ENCODE assay signal across 8 cellular contexts in the genomic region with DNA sequence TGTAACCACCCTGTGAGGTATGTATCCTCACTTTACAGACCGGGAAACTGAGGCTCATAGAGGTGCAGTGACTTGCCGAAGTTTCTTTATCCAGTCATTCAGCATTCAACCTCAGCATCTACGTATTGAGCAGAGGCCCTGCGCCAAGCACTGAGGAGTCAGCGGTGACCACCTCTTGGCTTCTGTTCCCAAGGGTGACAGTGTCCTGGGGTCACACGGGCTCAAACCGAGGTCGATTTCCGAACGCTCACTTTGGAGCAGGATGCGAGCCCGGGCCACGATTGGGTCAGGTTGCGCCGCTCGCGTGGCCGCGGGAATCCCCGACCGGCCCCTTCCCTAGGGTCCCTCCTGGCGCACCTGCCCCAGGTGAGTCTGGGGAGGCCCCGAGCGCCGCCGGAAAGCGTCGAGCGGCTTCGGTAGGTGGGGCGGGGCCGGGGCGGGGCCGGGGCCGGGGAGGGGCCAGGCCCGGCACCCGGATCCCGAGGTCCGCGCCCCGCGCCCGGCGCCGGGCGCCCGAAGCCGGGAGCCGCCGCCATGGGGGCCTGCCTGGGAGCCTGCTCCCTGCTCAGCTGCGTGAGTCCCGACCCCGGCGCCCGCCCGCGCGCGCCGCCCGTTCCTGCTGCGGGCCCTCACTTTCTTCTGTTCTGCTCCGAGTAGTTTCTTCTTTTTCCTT. TPM values are rescaled to one million over a fixed set of nuclear protein-coding genes. Genes with fewer than 3 reads are reported as not detected.
A peak's percentile ranks its signal among the peaks of the same experiment; 100 is the strongest.
DNase-seq lines count a peak whose midpoint lies in the region; ATAC-seq and TF ChIP-seq lines count a peak whose summit lies in the region.

A gene (plus strand): TSS at position 482 of the 673 bp plus-strand sequence. CDS start 53 bp downstream, at position 535.

- H3K9me3 ChIP-seq in MM.1S (replicated peaks; ENCODE audit: insufficient read depth, low read length) = no peaks in the 10 kb centered on the region
- H3K9me3 ChIP-seq in right atrium auricular region = no peaks in the 10 kb centered on the region

- H3F3A ChIP-seq in MM.1S (ENCODE audit: insufficient read depth, low read length) = no peaks in the 10 kb centered on the region

- peak within 1 kb of the TSS; percentile 59; the same call in 1 of the 2 replicates for H3K9ac ChIP-seq in MM.1S (ENCODE audit: low read length)

- H3K9me2 ChIP-seq in MM.1S (replicated peaks; ENCODE audit: insufficient read depth, low read length) = no peaks in the 10 kb centered on the region

- peak; percentile 30 for DNase-seq in stimulated activated CD4-positive, alpha-beta T cell treated with anti-CD3 and anti-CD28 coated beads, Interleukin-12 subunit alpha, Interleukin-12 subunit beta, amount 100 ng/mL, for 4 hours
- DNase-seq in stimulated activated CD4-positive, alpha-beta T cell treated with anti-CD3 and anti-CD28 coated beads, Interleukin-1b, Interleukin-23, amount 100 ng/mL, for 48 hours = no peak
- DNase-seq in MM.1S (peak; percentile 59), right atrium auricular region (ENCODE audit: low spot score) (no peak), skeletal muscle cell (ENCODE audit: low read depth) (no peak), SW480 (ENCODE audit: low spot score) (no peak)
- no peak for DNase-seq in activated naive CD4-positive, alpha-beta T cell treated with anti-CD3 and anti-CD28 coated beads, Interleukin-2, amount 50 U/mL, for 72 hours (ENCODE audit: low spot score in 2 of 2)

- no peak within 1 kb of the TSS for H3K27ac Mint-ChIP-seq in activated naive CD4-positive, alpha-beta T cell treated with anti-CD3 and anti-CD28 coated beads, Interleukin-2, amount 50 U/mL, for 72 hours

- H3K4me1 ChIP-seq in MM.1S (ENCODE audit: low read length) (no peaks in the 10 kb centered on the region), right atrium auricular region (peaks cover 0 to 15% of the 10 kb centered on the region in 2 donors)

- no peaks in the 10 kb centered on the region for H3K36me3 ChIP-seq in MM.1S (replicated peaks; ENCODE audit: insufficient read depth, low read length)
- no peaks in the 10 kb centered on the region for H3K36me3 ChIP-seq in right atrium auricular region

- no peaks in the 10 kb centered on the region for H3K79me2 ChIP-seq in MM.1S (ENCODE audit: low read length)

- peaks cover 4 to 6% of the 10 kb centered on the region in 2 donors for H3K36me3 Mint-ChIP-seq in activated naive CD4-positive, alpha-beta T cell treated with anti-CD3 and anti-CD28 coated beads, Interleukin-2, amount 50 U/mL, for 72 hours

- H3K4me3 ChIP-seq in MM.1S (ENCODE audit: low read length) (peak within 1 kb of the TSS; percentile 79), right atrium auricular region (peak within 1 kb of the TSS; percentile 64 to 72), skeletal muscle cell (ENCODE audit: low read depth, low read length) (peak within 1 kb of the TSS; percentile 69)

- peak within 1 kb of the TSS; percentile 100 for H3K4me2 ChIP-seq in MM.1S (ENCODE audit: low read depth, low read length)

- peaks cover 43% of the 10 kb centered on the region for H3K27me3 ChIP-seq in MM.1S (replicated peaks; ENCODE audit: insufficient read depth, low read length)
- H3K27me3 ChIP-seq in right atrium auricular region = no peaks in the 10 kb centered on the region

- H2AFZ ChIP-seq in MM.1S (ENCODE audit: low read length) = peak within 1 kb of the TSS; percentile 96

- no peaks in the 10 kb centered on the region for H3K9me3 Mint-ChIP-seq in activated naive CD4-positive, alpha-beta T cell treated with anti-CD3 and anti-CD28 coated beads, Interleukin-2, amount 50 U/mL, for 72 hours

- H4K20me1 ChIP-seq in MM.1S (ENCODE audit: insufficient read depth, low read length) = no peaks in the 10 kb centered on the region

- no peak for TF ChIP-seq CTCF in MM.1S (IDR thresholded peaks at IDR 0.05; ENCODE audit: low read length)
- no peak for TF ChIP-seq CTCF in right atrium auricular region (IDR thresholded peaks at IDR 0.05)

- peak; percentile 60 to 83 for ATAC-seq in activated naive CD4-positive, alpha-beta T cell treated with anti-CD3 and anti-CD28 coated beads, Interleukin-2, amount 50 U/mL, for 72 hours
- ATAC-seq in GM21737 (IDR thresholded peaks at IDR 0.05; ENCODE audit: unreplicated experiment) = no peak

- H3K27ac ChIP-seq in MM.1S (ENCODE audit: low read length) = no peak within 1 kb of the TSS
- peak within 1 kb of the TSS; percentile 57 to 66 for H3K27ac ChIP-seq in right atrium auricular region

RNA-seq across cellular contexts. Expression of the gene that starts here (rescaled TPM):
- total RNA-seq in activated naive CD4-positive, alpha-beta T cell treated with anti-CD3 and anti-CD28 coated beads, Interleukin-2, amount 50 U/mL, for 72 hours = under 1 TPM in 1 of 2 donors, not detected in 1; 0.59 TPM
- 1 to 10 TPM in 1 of 2 donors, under 1 TPM in 1; 0.70 to 3.8 TPM for total RNA-seq in right atrium auricular region

Comparison
In these comparisons a context has a peak if more than half of its experiments do, and no peak if none do; other contexts are left out.
1. DNase-seq: peak in stimulated activated CD4-positive, alpha-beta T cell treated with anti-CD3 and anti-CD28 coated beads, Interleukin-12 subunit alpha, Interleukin-12 subunit beta, amount 100 ng/mL, for 4 hours (single experiment) and MM.1S (single experiment); none in stimulated activated CD4-positive, alpha-beta T cell treated with anti-CD3 and anti-CD28 coated beads, Interleukin-1b, Interleukin-23, amount 100 ng/mL, for 48 hours (single experiment), activated naive CD4-positive, alpha-beta T cell treated with anti-CD3 and anti-CD28 coated beads, Interleukin-2, amount 50 U/mL, for 72 hours (0 of 2), right atrium auricular region (single experiment), skeletal muscle cell (single experiment) and SW480 (single experiment).
2. Peak in ATAC-seq in activated naive CD4-positive, alpha-beta T cell treated with anti-CD3 and anti-CD28 coated beads, Interleukin-2, amount 50 U/mL, for 72 hours; RNA of the gene not detected or under 1 TPM.
3. Peak in every context shown above with its lines, with median percentiles within 50 percentile points of each other: H3K4me3 ChIP-seq.